23 cellular contexts compared by ENCODE assay signal in genomic region chr9:87135074-87135473, GRCh38.
"Had no signal": no experiment of that assay in that cellular context is flagged by ENCODE, and none has a peak within 500 bp of the region (broad histone marks: within the 10 kb centered on the region; RNA-seq: fewer than 3 reads in every experiment).

No MANE protein-coding gene starts in this region.

- H3K27ac ChIP-seq: colonic mucosa, coronary artery, dorsolateral prefrontal cortex, epithelial cell of prostate, esophagus muscularis mucosa, esophagus squamous epithelium, foreskin keratinocyte, gastrocnemius medialis, gastroesophageal sphincter, heart left ventricle, heart right ventricle had no signal

- H3K36me3 ChIP-seq: colonic mucosa, esophagus muscularis mucosa, esophagus squamous epithelium, gastrocnemius medialis, gastroesophageal sphincter, heart left ventricle, heart right ventricle had no signal

- H3K4me3 ChIP-seq: colonic mucosa, coronary artery, dorsolateral prefrontal cortex, esophagus muscularis mucosa, esophagus squamous epithelium, gastrocnemius medialis, gastroesophageal sphincter, heart left ventricle, heart right ventricle had no signal

- DNase-seq: colonic mucosa; cortex of kidney; dermis blood vessel endothelial cell; dorsolateral prefrontal cortex; effector CD4-positive, alpha-beta T cell; effector CD8-positive, alpha-beta T cell; effector memory CD4-positive, alpha-beta T cell; effector memory CD8-positive, alpha-beta T cell; endodermal cell; erythroblast; esophagus squamous epithelium; foreskin fibroblast; foreskin keratinocyte; foreskin melanocyte; gastrocnemius medialis; glutamatergic neuron; head of caudate nucleus; heart left ventricle; heart right ventricle had no signal

- H3K9me3 ChIP-seq: colonic mucosa, esophagus muscularis mucosa, esophagus squamous epithelium, gastrocnemius medialis had no signal

- H3K4me1 ChIP-seq: colonic mucosa, esophagus squamous epithelium, heart left ventricle, heart right ventricle had no signal
